In genomic region chr3:32245200-32245599, GRCh38 we compare ENCODE assay signal across 26 cellular contexts. TPM values are rescaled to one million over a fixed set of nuclear protein-coding genes. Genes with fewer than 3 reads are reported as not detected.
DNase-seq lines count a peak whose midpoint lies in the region; ATAC-seq and TF ChIP-seq lines count a peak whose summit lies in the region.
"Had no signal": no experiment of that assay in that cellular context is flagged by ENCODE, and none has a peak within 500 bp of the region (broad histone marks: within the 10 kb centered on the region; RNA-seq: fewer than 3 reads in every experiment).

No MANE protein-coding gene starts in this region.

- no peaks in the 10 kb centered on the region for H3K27me3 ChIP-seq in DND-41 (ENCODE audit: insufficient read depth, low read length, poor library complexity)
- no peaks in the 10 kb centered on the region for H3K27me3 ChIP-seq in naive thymus-derived CD4-positive, alpha-beta T cell (ENCODE audit: control insufficient read depth in 2 of 2, insufficient read depth in 2 of 2, low read length in 2 of 2)
- H3K27me3 ChIP-seq: BE2C, body of pancreas, heart right ventricle, right atrium auricular region had no signal

- no peaks in the 10 kb centered on the region for H3K9me3 ChIP-seq in DND-41 (ENCODE audit: insufficient read depth, low read length, severe bottlenecking)
- H3K9me3 ChIP-seq in naive thymus-derived CD4-positive, alpha-beta T cell (ENCODE audit: control insufficient read depth in 2 of 3, low read length in 3 of 3) = no peaks in the 10 kb centered on the region
- H3K9me3 ChIP-seq: BE2C, body of pancreas, HAP-1, heart right ventricle, right atrium auricular region had no signal

- no peaks in the 10 kb centered on the region for H3K36me3 ChIP-seq in DND-41 (ENCODE audit: insufficient read depth, low read length)
- no peaks in the 10 kb centered on the region for H3K36me3 ChIP-seq in naive thymus-derived CD4-positive, alpha-beta T cell (ENCODE audit: control insufficient read depth in 2 of 3, insufficient read depth in 3 of 3, low read length in 3 of 3)
- H3K36me3 ChIP-seq: BE2C, heart right ventricle, right atrium auricular region had no signal

- H3K4me1 ChIP-seq in DND-41 (ENCODE audit: insufficient read depth, low read length) = peaks cover 11% of the 10 kb centered on the region
- H3K4me1 ChIP-seq in naive thymus-derived CD4-positive, alpha-beta T cell (ENCODE audit: control insufficient read depth in 2 of 2, insufficient read depth in 2 of 2, low read length in 2 of 2) = peaks cover 7 to 28% of the 10 kb centered on the region in 2 donors
- H3K4me1 ChIP-seq: BE2C, HAP-1 had no signal

- no peak overlapping the region for H2AFZ ChIP-seq in DND-41 (ENCODE audit: low read depth, low read length)

- CTCF ChIA-PET in naive thymus-derived CD4-positive, alpha-beta T cell (lab: Charles Lee) = interaction anchor here (0.6 kb wide), 1 partner anchor 53 kb away, joined by 3 read pairs; no protein-coding TSS in a partner anchor

- no peaks in the 10 kb centered on the region for H3K9me3 Mint-ChIP-seq in activated T-cell treated with anti-CD3 and anti-CD28 coated beads, Interleukin-2, amount 50 U/mL, for 72 hours
- no peaks in the 10 kb centered on the region for H3K9me3 Mint-ChIP-seq in activated T-helper 17 cell treated with anti-CD3 and anti-CD28 coated beads, Interleukin-2, amount 50 U/mL, for 72 hours
- no peaks in the 10 kb centered on the region for H3K9me3 Mint-ChIP-seq in naive thymus-derived CD4-positive, alpha-beta T cell
- H3K9me3 Mint-ChIP-seq: central memory CD8-positive, alpha-beta T cell; dendritic cell treated with granulocyte-macrophage colony-stimulating factor and Interleukin-4, amounts not matched to agents 40 ng/mL and 50 ng/mL, for 4 days had no signal

- TF ChIP-seq CTCF in DND-41 (IDR thresholded peaks at IDR 0.05; ENCODE audit: borderline replicate concordance, extremely low read depth, low read length, poor library complexity, severe bottlenecking) = no peak

- no peak overlapping the region for H3K9ac ChIP-seq in DND-41 (ENCODE audit: low read depth, low read length)

- H3K4me3 ChIP-seq in DND-41 (ENCODE audit: low read depth in 1 of 2, low read length in 2 of 2) = no peak overlapping the region
- H3K4me3 ChIP-seq in naive thymus-derived CD4-positive, alpha-beta T cell (ENCODE audit: low read length) = no peak overlapping the region
- H3K4me3 ChIP-seq: body of pancreas, HAP-1, heart right ventricle, right atrium auricular region, SK-N-MC had no signal

- peak overlapping the region; percentile 20 to 40 for H3K4me3 Mint-ChIP-seq in activated T-cell treated with anti-CD3 and anti-CD28 coated beads, Interleukin-2, amount 50 U/mL, for 72 hours
- peak overlapping the region; percentile 55 for H3K4me3 Mint-ChIP-seq in activated T-helper 17 cell treated with anti-CD3 and anti-CD28 coated beads, Interleukin-2, amount 50 U/mL, for 72 hours
- H3K4me3 Mint-ChIP-seq in naive thymus-derived CD4-positive, alpha-beta T cell = peak overlapping the region in 9 of 10 donors; percentile 0 to 69 (median 38)
- H3K4me3 Mint-ChIP-seq: central memory CD8-positive, alpha-beta T cell; dendritic cell treated with granulocyte-macrophage colony-stimulating factor and Interleukin-4, amounts not matched to agents 40 ng/mL and 50 ng/mL, for 4 days had no signal

- H3K4me2 ChIP-seq in DND-41 (ENCODE audit: insufficient read depth, low read length) = no peak overlapping the region

- peaks cover 78% of the 10 kb centered on the region for H3K4me1 Mint-ChIP-seq in activated T-cell treated with anti-CD3 and anti-CD28 coated beads, Interleukin-2, amount 50 U/mL, for 72 hours (ENCODE audit: low read depth)
- peaks cover 59% of the 10 kb centered on the region for H3K4me1 Mint-ChIP-seq in activated T-helper 17 cell treated with anti-CD3 and anti-CD28 coated beads, Interleukin-2, amount 50 U/mL, for 72 hours
- peaks cover 41 to 82% (median 68%) of the 10 kb centered on the region in 7 donors for H3K4me1 Mint-ChIP-seq in naive thymus-derived CD4-positive, alpha-beta T cell

- H3K36me3 Mint-ChIP-seq in activated T-cell treated with anti-CD3 and anti-CD28 coated beads, Interleukin-2, amount 50 U/mL, for 72 hours (ENCODE audit: insufficient read depth in 2 of 2) = no peaks in the 10 kb centered on the region
- peaks cover 10% of the 10 kb centered on the region for H3K36me3 Mint-ChIP-seq in activated T-helper 17 cell treated with anti-CD3 and anti-CD28 coated beads, Interleukin-2, amount 50 U/mL, for 72 hours (ENCODE audit: low read depth)
- peaks cover 6 to 19% (median 8%) of the 10 kb centered on the region in 5 donors for H3K36me3 Mint-ChIP-seq in naive thymus-derived CD4-positive, alpha-beta T cell

- DNase-seq in activated T-cell treated with anti-CD3 and anti-CD28 coated beads, Interleukin-2, amount 50 U/mL, for 72 hours = no peak
- DNase-seq in activated T-cell treated with anti-CD3 and anti-CD28 coated beads for 4 hours (no peak), DND-41 (no peak), AG08396 (ENCODE audit: low spot score) (no peak)
- peak in 5 of 9 donors; percentile 14 to 28 (median 23) for DNase-seq in naive thymus-derived CD4-positive, alpha-beta T cell
- DNase-seq: ACHN; BE2C; body of pancreas; DMS53; heart right ventricle; Kasumi-1; kidney; NCI-H1436; NCI-H2081 treated with DMSO at 0.1 percent for 48 hours; NCI-H2227 treated with DMSO at 0.1 percent for 48 hours; NCI-H526; NK-92 treated with Interleukin-12 subunit alpha and Interleukin-12 subunit beta, amount 100 ng/mL, for 24 hours; PC-3; small intestine had no signal

- peak overlapping the region; percentile 38 for H3K27ac Mint-ChIP-seq in activated T-cell treated with anti-CD3 and anti-CD28 coated beads, Interleukin-2, amount 50 U/mL, for 72 hours
- peak overlapping the region; percentile 28 for H3K27ac Mint-ChIP-seq in activated T-helper 17 cell treated with anti-CD3 and anti-CD28 coated beads, Interleukin-2, amount 50 U/mL, for 72 hours
- H3K27ac Mint-ChIP-seq in naive thymus-derived CD4-positive, alpha-beta T cell = peak overlapping the region; percentile 6 to 92 (median 29)
- H3K27ac Mint-ChIP-seq: dendritic cell treated with granulocyte-macrophage colony-stimulating factor and Interleukin-4, amounts not matched to agents 40 ng/mL and 50 ng/mL, for 4 days had no signal

- intact Hi-C loops in naive thymus-derived CD4-positive, alpha-beta T cell (cut with micrococcal nuclease) = no loop called here

- H3K27me3 Mint-ChIP-seq in activated T-cell treated with anti-CD3 and anti-CD28 coated beads, Interleukin-2, amount 50 U/mL, for 72 hours (ENCODE audit: low read depth) = no peaks in the 10 kb centered on the region
- no peaks in the 10 kb centered on the region for H3K27me3 Mint-ChIP-seq in activated T-helper 17 cell treated with anti-CD3 and anti-CD28 coated beads, Interleukin-2, amount 50 U/mL, for 72 hours
- H3K27me3 Mint-ChIP-seq in naive thymus-derived CD4-positive, alpha-beta T cell = no peaks in the 10 kb centered on the region

- peaks cover 10% of the 10 kb centered on the region for H3K79me2 ChIP-seq in DND-41 (ENCODE audit: insufficient read depth, low read length)

- no peaks in the 10 kb centered on the region for H4K20me1 ChIP-seq in DND-41 (ENCODE audit: insufficient read depth, low read length)

- POLR2A ChIA-PET in naive thymus-derived CD4-positive, alpha-beta T cell (lab: Charles Lee) = interaction anchor here (1.4 kb wide), 1 partner anchor 8 kb away, joined by 3 read pairs; no protein-coding TSS in a partner anchor

- no peak overlapping the region for H3K27ac ChIP-seq in DND-41 (ENCODE audit: low read length)
- no peak overlapping the region for H3K27ac ChIP-seq in naive thymus-derived CD4-positive, alpha-beta T cell (ENCODE audit: low read depth, low read length)
- H3K27ac ChIP-seq: right atrium auricular region, SK-N-MC had no signal

- ATAC-seq in activated T-cell treated with anti-CD3 and anti-CD28 coated beads, Interleukin-2, amount 50 U/mL, for 72 hours (replicated peaks in 1 of 2) = peak; percentile 52 to 57
- ATAC-seq in DND-41 (ENCODE audit: insufficient read depth, low read depth) (0 out of 3 replicates have a peak, but pooled peaks have one; percentile 15), HG03025 (IDR thresholded peaks at IDR 0.05; ENCODE audit: low FRiP score, unreplicated experiment) (no peak)
- ATAC-seq in activated T-helper 17 cell treated with anti-CD3 and anti-CD28 coated beads, Interleukin-2, amount 50 U/mL, for 72 hours (replicated peaks) = peak; percentile 64
- peak; percentile 76 for ATAC-seq in naive thymus-derived CD4-positive, alpha-beta T cell
- ATAC-seq: body of pancreas, heart right ventricle, PC-3 had no signal

RNA-seq across cellular contexts. Expression of gene CMTM8, which starts 6.7 kb away (rescaled TPM):
- total RNA-seq in activated T-cell treated with anti-CD3 and anti-CD28 coated beads, Interleukin-2, amount 50 U/mL, for 72 hours = 1 to 10 TPM; 7.1 to 9.0 TPM
- 1 to 10 TPM; 5.2 to 7.2 TPM for total RNA-seq in activated T-helper 17 cell treated with anti-CD3 and anti-CD28 coated beads, Interleukin-2, amount 50 U/mL, for 72 hours
- 10 to 100 TPM in 1 of 5 experiments, 1 to 10 TPM in 4; 7.4 to 13.6 (median 8.6) TPM for total RNA-seq in naive thymus-derived CD4-positive, alpha-beta T cell
- 10 to 100 TPM in 1 of 2 donors, 1 to 10 TPM in 1; 8.1 to 11.8 TPM for polyA plus RNA-seq in naive thymus-derived CD4-positive, alpha-beta T cell

Comparison
In these comparisons a context has a peak if more than half of its experiments do, and no peak if none do; other contexts are left out.
1. DNase-seq: peak in naive thymus-derived CD4-positive, alpha-beta T cell (5 of 9); none in activated T-cell treated with anti-CD3 and anti-CD28 coated beads, Interleukin-2, amount 50 U/mL, for 72 hours (0 of 2), activated T-cell treated with anti-CD3 and anti-CD28 coated beads for 4 hours (single experiment), DND-41 (single experiment) and AG08396 (single experiment).
2. Peak in every context shown above with its lines, with median percentiles within 50 percentile points of each other: H3K27ac Mint-ChIP-seq and H3K4me3 Mint-ChIP-seq.